ENCODE assay signal across 10 cellular contexts in genomic region chr5:149775785-149776184, GRCh38. TPM values are rescaled to one million over a fixed set of nuclear protein-coding genes. Genes with fewer than 3 reads are reported as not detected.
DNase-seq lines count a peak whose midpoint lies in the region; FAIRE-seq and TF ChIP-seq lines count a peak whose summit lies in the region.
"Had no signal": no experiment of that assay in that cellular context is flagged by ENCODE, and none has a peak within 500 bp of the region (broad histone marks: within the 10 kb centered on the region; RNA-seq: fewer than 3 reads in every experiment).

No MANE protein-coding gene starts in this region.

- TF ChIP-seq RAD21 in liver (IDR thresholded peaks at IDR 0.05) = peak; percentile 58 to 65

- H3K4me3 ChIP-seq in WERI-Rb-1 (ENCODE audit: low read depth, low read length) = no peak overlapping the region
- no peak overlapping the region for H3K4me3 ChIP-seq in liver (ENCODE audit: low read depth in 1 of 3, low read length in 3 of 3)
- H3K4me3 ChIP-seq in small intestine (ENCODE audit: low read depth in 1 of 2, low read length in 2 of 2) = no peak overlapping the region

- no peak for FAIRE-seq in small intestine (lab: Jason Lieb, UNC)

- in situ Hi-C loops in GM13977 (cut with MboI; ENCODE audit: low pct_unique_long_range_greater_than_20kb, low sequenced_read_pairs, unreplicated experiment) = no loop called here

- H3K27me3 ChIP-seq in WERI-Rb-1 (ENCODE audit: insufficient read depth, low read depth, severe bottlenecking) (no peaks in the 10 kb centered on the region), liver (ENCODE audit: control insufficient read depth in 4 of 4, insufficient read depth in 4 of 4, low read length in 3 of 4) (no peaks in the 10 kb centered on the region), small intestine (ENCODE audit: control insufficient read depth in 2 of 2, insufficient read depth in 2 of 2, low read length in 2 of 2) (no peaks in the 10 kb centered on the region)

- DNase-seq in CMK (ENCODE audit: low read depth) (peak; percentile 43), GM13977 (ENCODE audit: low spot score) (peak; percentile 43), WERI-Rb-1 (no peak), dedifferentiated amniotic fluid mesenchymal stem cell (ENCODE audit: extremely low spot score) (no peak), cerebellum (ENCODE audit: low spot score) (no peak), small intestine (no peak)
- DNase-seq in activated CD4-positive, CD25-positive, alpha-beta regulatory T cell (lab: John Stamatoyannopoulos, UW) = no peak
- DNase-seq: effector memory CD8-positive, alpha-beta T cell; stimulated activated CD4-positive, alpha-beta T cell treated with anti-CD3 and anti-CD28 coated beads, Interleukin-12 subunit alpha, Interleukin-12 subunit beta, amount 100 ng/mL, for 4 hours had no signal

- peak; percentile 57 for TF ChIP-seq CTCF in GM13977 (IDR thresholded peaks at IDR 0.05; ENCODE audit: extremely low read depth, insufficient read depth, missing control alignments)
- peak; percentile 60 for TF ChIP-seq CTCF in WERI-Rb-1 (IDR thresholded peaks at IDR 0.05; ENCODE audit: low read depth, low read length)
- peak; percentile 39 for TF ChIP-seq CTCF in liver (IDR thresholded peaks at IDR 0.05; ENCODE audit: low read depth, low read length, missing input control)

- H3K36me3 ChIP-seq in WERI-Rb-1 (no peaks in the 10 kb centered on the region), liver (ENCODE audit: control insufficient read depth in 4 of 4, insufficient read depth in 3 of 4, low read depth in 1 of 4, low read length in 3 of 4) (peaks cover 0 to 2% (median 0%) of the 10 kb centered on the region in 4 donors), small intestine (ENCODE audit: control insufficient read depth in 2 of 2, insufficient read depth in 2 of 2, low read length in 2 of 2) (no peaks in the 10 kb centered on the region)

- H3K4me1 ChIP-seq in liver (ENCODE audit: control insufficient read depth in 4 of 4, insufficient read depth in 4 of 4, low read length in 3 of 4) (peaks cover 0 to 8% (median 3%) of the 10 kb centered on the region in 4 donors), small intestine (ENCODE audit: control insufficient read depth in 2 of 2, insufficient read depth in 1 of 2, low read depth in 1 of 2, low read length in 1 of 2) (peaks cover 9% of the 10 kb centered on the region in 2 donors)

- H3K9ac ChIP-seq in liver (ENCODE audit: low read depth in 1 of 2, low read length in 2 of 2) = no peak overlapping the region

- H3K27ac ChIP-seq in WERI-Rb-1 (no peak overlapping the region), liver (ENCODE audit: low read depth in 1 of 2, low read length in 2 of 2) (no peak overlapping the region), small intestine (ENCODE audit: low read depth in 1 of 2, low read length in 1 of 2) (no peak overlapping the region)

- H3K9me3 ChIP-seq in WERI-Rb-1 (ENCODE audit: severe bottlenecking) = no peaks in the 10 kb centered on the region
- H3K9me3 ChIP-seq in liver (ENCODE audit: control insufficient read depth in 4 of 4, low read length in 3 of 4) = no peaks in the 10 kb centered on the region
- no peaks in the 10 kb centered on the region for H3K9me3 ChIP-seq in small intestine (ENCODE audit: control insufficient read depth, low read depth)

TF ChIP-seq in liver, 16 proteins besides CTCF, POLR2A, EP300 and RAD21:
- TF ChIP-seq ZBTB33 (IDR thresholded peaks at IDR 0.05) (no peak), JUND (IDR thresholded peaks at IDR 0.05) (no peak), GABPA (IDR thresholded peaks at IDR 0.05 in 1 of 2, conservative IDR thresholded peaks at IDR 0.05 in 1 of 2) (no peak), REST (IDR thresholded peaks at IDR 0.05) (no peak), HNF4G (IDR thresholded peaks at IDR 0.05) (no peak), FOXA1 (IDR thresholded peaks at IDR 0.05) (no peak), EGR1 (IDR thresholded peaks at IDR 0.05; ENCODE audit: low read depth in 2 of 2) (no peak)

RNA-seq across cellular contexts. Expression of gene PPARGC1B, which starts 45.7 kb away (rescaled TPM):
- total RNA-seq in liver (1 to 10 TPM in 1 of 2 donors, under 1 TPM in 1; 0.70 to 3.0 TPM), cerebellum (3.2 TPM)
- polyA plus RNA-seq in liver (1 to 10 TPM in 1 of 2 donors, under 1 TPM in 1; 0.97 to 3.5 TPM), small intestine (1 to 10 TPM; 3.0 to 8.9 (median 5.6) TPM)

Comparison
In these comparisons a context has a peak if more than half of its experiments do, and no peak if none do; other contexts are left out.
1. DNase-seq: peak in CMK (single experiment) and GM13977 (single experiment); none in WERI-Rb-1 (single experiment), dedifferentiated amniotic fluid mesenchymal stem cell (single experiment), cerebellum (single experiment), activated CD4-positive, CD25-positive, alpha-beta regulatory T cell (0 of 4) and small intestine (single experiment).
2. Peak in every context shown above with its lines, with median percentiles within 50 percentile points of each other: CTCF ChIP-seq.